In the genomic region with DNA sequence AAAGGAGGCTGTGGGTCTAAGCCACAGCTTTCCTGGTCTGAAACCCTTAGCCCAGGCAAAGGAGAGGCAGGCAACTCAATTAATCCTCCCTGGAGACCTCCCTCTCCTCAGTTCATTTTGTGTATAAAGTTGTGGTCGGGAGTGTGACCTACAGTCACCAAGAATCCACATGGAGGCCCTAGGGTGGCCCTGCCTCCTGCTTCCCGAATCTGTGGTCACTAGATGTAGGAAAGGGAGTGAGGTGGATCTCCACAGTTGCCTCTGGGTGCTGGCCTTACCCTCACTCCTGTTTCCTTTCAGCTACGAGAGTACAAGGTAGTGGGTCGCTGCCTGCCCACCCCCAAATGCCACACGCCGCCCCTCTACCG, we compare ENCODE assay signal across 7 cellular contexts. TPM values are rescaled to one million over a fixed set of nuclear protein-coding genes. Genes with fewer than 3 reads are reported as not detected.
DNase-seq lines count a peak whose midpoint lies in the region; TF ChIP-seq lines count a peak whose summit lies in the region.

No MANE protein-coding gene starts in this region.

- no peak for TF ChIP-seq CTCF in stomach (IDR thresholded peaks at IDR 0.05)

- H3K36me3 ChIP-seq in HUES64 (ENCODE audit: insufficient read depth, low read length) (peaks cover 53% of the 10 kb centered on the region), iPS-18a (ENCODE audit: control insufficient read depth, low read depth, low read length) (peaks cover 52% of the 10 kb centered on the region), stomach (peaks cover 32 to 51% (median 48%) of the 10 kb centered on the region in 4 donors)

- peak; percentile 69 for DNase-seq in activated CD8-positive, alpha-beta memory T cell treated with anti-CD3 and anti-CD28 coated beads, Interleukin-2, amount 50 U/mL, for 48 hours
- no peak for DNase-seq in stomach
- DNase-seq in OCI-M1 (lab: John Stamatoyannopoulos, UW): no peak
- DNase-seq in NK-92 treated with Interleukin-12 subunit alpha and Interleukin-12 subunit beta, amount 100 ng/mL, for 24 hours (lab: John Stamatoyannopoulos, UW): no peak
- DNase-seq in SIG-M5 treated with dmso at 0.1 percent for 504 hours (lab: John Stamatoyannopoulos, UW; ENCODE audit: unreplicated experiment): no peak

- TF ChIP-seq EP300 in stomach (IDR thresholded peaks at IDR 0.05): no peak

- 13% methylated on average over 2 of the region's 7 CpGs for WGBS in HUES64
- WGBS in stomach, 5 donors: 23 to 41% (median 39%) methylated on average over 7 of the region's 7 CpGs

- peak overlapping the region; percentile 100 for H3K9ac ChIP-seq in HUES64 (ENCODE audit: low read depth, low read length)
- peak overlapping the region; percentile 100 for H3K9ac ChIP-seq in iPS-18a (ENCODE audit: low read length)

- H3K4me1 ChIP-seq in HUES64 (ENCODE audit: insufficient read depth, low read length): peaks cover 7% of the 10 kb centered on the region
- H3K4me1 ChIP-seq in iPS-18a (ENCODE audit: control insufficient read depth, low read depth, low read length): peaks cover 8% of the 10 kb centered on the region
- peaks cover 33 to 62% (median 53%) of the 10 kb centered on the region in 4 donors for H3K4me1 ChIP-seq in stomach

- H3K4me3 ChIP-seq in HUES64 (ENCODE audit: low read length): peak overlapping the region; percentile 100
- H3K4me3 ChIP-seq in iPS-18a (ENCODE audit: low read length): peak overlapping the region; percentile 100
- peak overlapping the region; percentile 94 to 100 (median 98) for H3K4me3 ChIP-seq in stomach

- H3K9me3 ChIP-seq in HUES64 (ENCODE audit: insufficient read depth, low read depth, low read length) (no peaks in the 10 kb centered on the region), iPS-18a (ENCODE audit: control insufficient read depth, low read depth, low read length) (no peaks in the 10 kb centered on the region), stomach (no peaks in the 10 kb centered on the region)

- H3K27me3 ChIP-seq in HUES64 (ENCODE audit: insufficient read depth, low read length) (no peaks in the 10 kb centered on the region), iPS-18a (ENCODE audit: control insufficient read depth, insufficient read depth, low read length) (no peaks in the 10 kb centered on the region), stomach (no peaks in the 10 kb centered on the region)

- intact Hi-C loops in stomach (cut with DNase I; ENCODE audit: low total_unique reads): loop anchor here (5.0 to 10.0 kb wide), 2 partner anchors 76 to 134 kb away; no protein-coding TSS in a partner anchor

- no peak for TF ChIP-seq POLR2A in stomach (IDR thresholded peaks at IDR 0.05)

- H3K27ac ChIP-seq in HUES64 (ENCODE audit: low read depth, low read length): peak overlapping the region; percentile 92
- H3K27ac ChIP-seq in iPS-18a (ENCODE audit: low read length): peak overlapping the region; percentile 93
- H3K27ac ChIP-seq in stomach: peak overlapping the region; percentile 87 to 98 (median 94)

RNA-seq across cellular contexts. Expression of gene RPL18A, which starts 1.3 kb away (rescaled TPM):
- polyA plus RNA-seq in HUES64 (2013, experiment 1 of 2): 2,406 TPM
- polyA plus RNA-seq in HUES64 (2013, experiment 2 of 2): 2,494 TPM
- total RNA-seq in stomach: 1,000 to 10,000 TPM in 3 of 5 donors, 100 to 1,000 TPM in 2; 854 to 1,923 (median 1,089) TPM
- 1,000 to 10,000 TPM; 3,674 to 4,061 (median 3,993) TPM for polyA plus RNA-seq in stomach

RNA-seq across cellular contexts. Expression of gene SLC5A5, which starts 10.8 kb away (rescaled TPM):
- polyA plus RNA-seq in HUES64 (2013, experiment 1 of 2): 0.25 TPM
- polyA plus RNA-seq in HUES64 (2013, experiment 2 of 2): 0.51 TPM
- total RNA-seq in stomach: 100 to 1,000 TPM in 2 of 5 donors, 10 to 100 TPM in 1, 1 to 10 TPM in 1, not detected in 1; 4.0 to 116 (median 70.7) TPM
- 10 to 100 TPM in 1 of 3 donors, 1 to 10 TPM in 2; 1.3 to 19.7 (median 1.4) TPM for polyA plus RNA-seq in stomach

RNA-seq across cellular contexts. Expression of gene JAK3, which starts 13.2 kb away (rescaled TPM):
- 0.95 TPM for polyA plus RNA-seq in HUES64 (2013, experiment 1 of 2)
- polyA plus RNA-seq in HUES64 (2013, experiment 2 of 2): 2.0 TPM
- total RNA-seq in stomach: 10 to 100 TPM in 2 of 5 donors, 1 to 10 TPM in 2, under 1 TPM in 1; 0.89 to 50.2 (median 3.9) TPM
- polyA plus RNA-seq in stomach: 1 to 10 TPM; 2.3 to 3.2 (median 2.6) TPM

RNA-seq across cellular contexts. Expression of gene INSL3, which starts 39.7 kb away (rescaled TPM):
- polyA plus RNA-seq in HUES64 (2013, experiment 1 of 2): not detected
- not detected for polyA plus RNA-seq in HUES64 (2013, experiment 2 of 2)
- not detected for total RNA-seq in stomach
- polyA plus RNA-seq in stomach: under 1 TPM in 1 of 3 donors, not detected in 2; 0.23 TPM
